ENCODE assay signal across 1 cellular context in genomic region chr4:139913398-139913990, GRCh38.
A peak's percentile ranks its signal among the peaks of the same experiment; 100 is the strongest.
TF ChIP-seq lines count a peak whose summit lies in the region.

No MANE protein-coding gene starts in this region.

TF ChIP-seq in HepG2, 621 proteins besides CTCF, POLR2A, EP300 and RAD21 (continued from another document and continues in another):
- TF ChIP-seq ZNF609 (CRISPR knock-in tag; IDR thresholded peaks at IDR 0.05; ENCODE audit: borderline replicate concordance) (no peak), HMG20A (CRISPR knock-in tag; IDR thresholded peaks at IDR 0.05; ENCODE audit: borderline replicate concordance) (peak; percentile 66; the same call in 1 of the 2 replicates), NCOA2 (CRISPR knock-in tag; IDR thresholded peaks at IDR 0.05) (0 out of 2 replicates have a peak, but pooled peaks have one; percentile 33), PRPF4 (IDR thresholded peaks at IDR 0.05; ENCODE audit: low read depth, low read length, poor library complexity, severe bottlenecking) (no peak), SIN3B (IDR thresholded peaks at IDR 0.05; ENCODE audit: low read length) (no peak), GLMP (CRISPR knock-in tag; IDR thresholded peaks at IDR 0.05; ENCODE audit: borderline replicate concordance) (no peak), PCBP1 (IDR thresholded peaks at IDR 0.05; ENCODE audit: borderline replicate concordance, low read depth, low read length) (no peak), MED8 (CRISPR knock-in tag; IDR thresholded peaks at IDR 0.05; ENCODE audit: insufficient replicate concordance) (no peak), YEATS2 (CRISPR knock-in tag; IDR thresholded peaks at IDR 0.05; ENCODE audit: borderline replicate concordance) (no peak), NFYB (CRISPR knock-in tag; IDR thresholded peaks at IDR 0.05) (no peak), MED1 (CRISPR knock-in tag; IDR thresholded peaks at IDR 0.05) (0 out of 2 replicates have a peak, but pooled peaks have one; percentile 14), ELF1 (CRISPR knock-in tag; IDR thresholded peaks at IDR 0.05) (no peak), NCOR1 (IDR thresholded peaks at IDR 0.05; ENCODE audit: borderline replicate concordance, low read length) (no peak), SMYD3 (CRISPR knock-in tag; IDR thresholded peaks at IDR 0.05) (no peak), ZNF704 (CRISPR knock-in tag; IDR thresholded peaks at IDR 0.05; ENCODE audit: borderline replicate concordance) (no peak), ZNF33B (CRISPR knock-in tag; IDR thresholded peaks at IDR 0.05) (no peak), ZNF280B (CRISPR knock-in tag; IDR thresholded peaks at IDR 0.05; ENCODE audit: borderline replicate concordance) (no peak), ZNF572 (CRISPR knock-in tag; IDR thresholded peaks at IDR 0.05) (no peak), ZNF275 (CRISPR knock-in tag; IDR thresholded peaks at IDR 0.05; ENCODE audit: borderline replicate concordance) (no peak), MNT (IDR thresholded peaks at IDR 0.05) (no peak), ZNF646 (CRISPR knock-in tag; IDR thresholded peaks at IDR 0.05) (no peak), ZBTB44 (CRISPR knock-in tag; IDR thresholded peaks at IDR 0.05) (no peak), RAD51 (IDR thresholded peaks at IDR 0.05; ENCODE audit: borderline replicate concordance) (no peak), ZNF552 (CRISPR knock-in tag; IDR thresholded peaks at IDR 0.05; ENCODE audit: borderline replicate concordance) (no peak), DPF2 (CRISPR knock-in tag; IDR thresholded peaks at IDR 0.05; ENCODE audit: borderline replicate concordance, low read depth) (no peak), NR1H2 (CRISPR knock-in tag; IDR thresholded peaks at IDR 0.05; ENCODE audit: borderline replicate concordance, low read depth) (no peak), ZNF558 (CRISPR knock-in tag; IDR thresholded peaks at IDR 0.05; ENCODE audit: borderline replicate concordance) (no peak), IKZF4 (CRISPR knock-in tag; IDR thresholded peaks at IDR 0.05; ENCODE audit: borderline replicate concordance, low read depth, not compliant biosample characterization) (no peak), ZNF761 (CRISPR knock-in tag; conservative IDR thresholded peaks at IDR 0.05) (no peak), ZNF33A (CRISPR knock-in tag; IDR thresholded peaks at IDR 0.05; ENCODE audit: borderline replicate concordance) (no peak), PHF21A (CRISPR knock-in tag; IDR thresholded peaks at IDR 0.05) (peak; percentile 16; the same call in 1 of the 2 replicates), FOXP4 (CRISPR knock-in tag; IDR thresholded peaks at IDR 0.05) (peak; percentile 37; the same call in 1 of the 2 replicates), KLF11 (CRISPR knock-in tag; IDR thresholded peaks at IDR 0.05) (no peak), SP1 (IDR thresholded peaks at IDR 0.05) (no peak), SP1 (CRISPR knock-in tag; IDR thresholded peaks at IDR 0.05) (no peak), GATAD2A (CRISPR knock-in tag; IDR thresholded peaks at IDR 0.05) (peak; percentile 63), ZNF577 (CRISPR knock-in tag; IDR thresholded peaks at IDR 0.05; ENCODE audit: borderline replicate concordance, low read depth) (no peak), NFIC (IDR thresholded peaks at IDR 0.05; ENCODE audit: low read length) (peak; percentile 30; the same call in 1 of the 2 replicates), ZNF564 (CRISPR knock-in tag; IDR thresholded peaks at IDR 0.05) (no peak), SALL2 (CRISPR knock-in tag; IDR thresholded peaks at IDR 0.05) (no peak)
